ENCODE assay signal across 18 cellular contexts in the genomic region with DNA sequence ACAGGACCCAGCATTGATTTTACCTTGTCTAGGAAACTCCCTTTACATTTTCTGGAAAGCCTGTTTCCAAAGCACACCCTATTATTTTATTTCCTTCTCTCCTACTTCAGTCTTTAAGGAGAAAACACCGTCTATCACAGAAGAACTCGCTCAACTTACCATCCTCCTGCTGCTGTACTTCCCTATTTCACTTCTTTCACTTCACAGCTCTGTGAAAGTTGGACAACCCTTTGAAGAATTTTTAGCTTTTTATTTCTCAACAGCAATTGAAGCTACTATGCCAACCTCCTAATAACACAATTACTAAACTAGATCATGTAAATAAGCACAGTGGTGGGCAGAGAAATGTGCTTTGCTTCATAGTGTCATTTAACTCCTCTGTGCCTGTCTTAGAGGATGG.
"Had no signal": no experiment of that assay in that cellular context is flagged by ENCODE, and none has a peak within 500 bp of the region (broad histone marks: within the 10 kb centered on the region; RNA-seq: fewer than 3 reads in every experiment).

No MANE protein-coding gene starts in this region.

- H3K9me3 Mint-ChIP-seq: activated CD4-positive, alpha-beta T cell treated with anti-CD3 and anti-CD28 coated beads, Interleukin-2, amount 10 ng/mL, durations not matched to agents 24 days and 14 days; activated naive CD4-positive, alpha-beta T cell treated with anti-CD3 and anti-CD28 coated beads for 36 hours; activated T-cell treated with anti-CD3 and anti-CD28 coated beads, Interleukin-2, amount 50 U/mL, for 4 hours; nephron progenitor cell had no signal

- H3K4me1 Mint-ChIP-seq: activated CD4-positive, alpha-beta T cell treated with anti-CD3 and anti-CD28 coated beads, Interleukin-2, amount 10 ng/mL, durations not matched to agents 24 days and 14 days; nephron progenitor cell had no signal

- H3K27me3 Mint-ChIP-seq: activated CD4-positive, alpha-beta T cell treated with anti-CD3 and anti-CD28 coated beads, Interleukin-2, amount 10 ng/mL, durations not matched to agents 24 days and 14 days had no signal

- H3K4me3 Mint-ChIP-seq: activated CD4-positive, alpha-beta T cell treated with anti-CD3 and anti-CD28 coated beads, Interleukin-2, amount 10 ng/mL, durations not matched to agents 24 days and 14 days; activated CD8-positive, alpha-beta T cell treated with anti-CD3 and anti-CD28 coated beads, Interleukin-2, amount 10 ng/mL, durations not matched to agents 7 days and 5 days; activated naive CD4-positive, alpha-beta T cell treated with anti-CD3 and anti-CD28 coated beads for 36 hours; activated T-cell treated with anti-CD3 and anti-CD28 coated beads, Interleukin-2, amount 50 U/mL, for 4 hours; nephron progenitor cell had no signal

- H3K27ac Mint-ChIP-seq: activated CD4-positive, alpha-beta T cell treated with anti-CD3 and anti-CD28 coated beads, Interleukin-2, amount 10 ng/mL, durations not matched to agents 24 days and 14 days; activated CD8-positive, alpha-beta T cell treated with anti-CD3 and anti-CD28 coated beads, Interleukin-2, amount 10 ng/mL, durations not matched to agents 7 days and 5 days; activated naive CD4-positive, alpha-beta T cell treated with anti-CD3 and anti-CD28 coated beads for 36 hours; nephron progenitor cell had no signal

- DNase-seq: activated CD4-positive, alpha-beta T cell treated with anti-CD3 and anti-CD28 coated beads, Interleukin-2, amount 10 ng/mL, durations not matched to agents 24 days and 14 days; activated CD8-positive, alpha-beta T cell treated with anti-CD3 and anti-CD28 coated beads, Interleukin-2, amount 10 ng/mL, durations not matched to agents 7 days and 5 days; activated naive CD4-positive, alpha-beta T cell treated with anti-CD3 and anti-CD28 coated beads for 36 hours; activated T-cell treated with anti-CD3 and anti-CD28 coated beads, Interleukin-2, amount 50 U/mL, for 4 hours; body of pancreas; dorsolateral prefrontal cortex; foreskin keratinocyte; glutamatergic neuron; hippocampal formation; left colon; midbrain; nephron progenitor cell; nucleus accumbens; posterior cingulate gyrus; sigmoid colon; stimulated activated CD4-positive, alpha-beta T cell treated with anti-CD3 and anti-CD28 coated beads, Interleukin-4, amount 100 ng/mL, for 4 hours; stimulated activated naive CD4-positive, alpha-beta T cell; tibial artery had no signal
